Comparison of ENCODE assay signal across 40 cellular contexts in the genomic region with DNA sequence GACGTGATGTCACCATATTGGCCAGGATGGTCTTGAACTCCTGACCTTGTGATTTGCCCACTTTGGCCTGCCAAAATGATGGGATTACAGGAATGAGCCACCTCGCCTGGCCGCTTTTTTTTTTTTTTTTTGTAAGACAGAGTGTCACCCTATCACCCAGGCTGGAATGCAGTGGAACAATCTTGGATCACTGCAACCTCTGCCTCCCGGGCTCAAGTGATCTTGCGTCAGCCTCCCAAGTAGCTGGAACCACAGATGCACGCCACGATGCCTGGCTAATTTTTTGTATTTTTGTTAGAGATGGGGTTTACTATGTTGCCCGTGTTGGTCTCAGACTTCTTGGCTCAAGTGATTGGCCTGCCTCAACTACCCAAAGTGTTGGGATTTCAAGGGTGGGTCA. TPM values are rescaled to one million over a fixed set of nuclear protein-coding genes. Genes with fewer than 3 reads are reported as not detected.
"Had no signal": no experiment of that assay in that cellular context is flagged by ENCODE, and none has a peak within 500 bp of the region (broad histone marks: within the 10 kb centered on the region; RNA-seq: fewer than 3 reads in every experiment).

No MANE protein-coding gene starts in this region.

- H3K36me3 ChIP-seq: adrenal gland, brain microvascular endothelial cell, breast epithelium, cardiac muscle cell had no signal

- H3K9me3 ChIP-seq: adrenal gland had no signal

- H3K4me3 ChIP-seq: adrenal gland, ascending aorta, body of pancreas, breast epithelium, cardiac muscle cell had no signal

- H3K4me3 Mint-ChIP-seq: activated naive CD4-positive, alpha-beta T cell treated with anti-CD3 and anti-CD28 coated beads for 36 hours; activated naive CD4-positive, alpha-beta T cell treated with anti-CD3 and anti-CD28 coated beads, Interleukin-2, amount 10 ng/mL, durations not matched to agents 7 days and 5 days; activated naive CD4-positive, alpha-beta T cell treated with anti-CD3 and anti-CD28 coated beads, Interleukin-2, amount 50 U/mL, for 24 hours; activated naive CD8-positive, alpha-beta T cell; activated naive CD8-positive, alpha-beta T cell treated with anti-CD3 and anti-CD28 coated beads for 36 hours; activated naive CD8-positive, alpha-beta T cell treated with anti-CD3 and anti-CD28 coated beads, Interleukin-2, amount 10 ng/mL, durations not matched to agents 7 days and 5 days; activated naive CD8-positive, alpha-beta T cell treated with anti-CD3 and anti-CD28 coated beads, Interleukin-2, amount 50 U/mL, for 24 hours; activated T-cell treated with anti-CD3 and anti-CD28 coated beads, Interleukin-2, amount 50 U/mL, for 24 hours; activated T-cell treated with anti-CD3 and anti-CD28 coated beads, Interleukin-2, amount 50 U/mL, for 4 hours; activated T-cell treated with anti-CD3 and anti-CD28 coated beads, Interleukin-2, amount 50 U/mL, for 72 hours; activated T-helper 1 cell treated with anti-CD3 and anti-CD28 coated beads, Interleukin-12 subunit alpha, Interleukin-12 subunit beta, Interleukin-2, Interleukin-4 antibody, amounts not matched to agents 30 ng/mL and 10 ng/mL and 1 ng/mL, durations not matched to agents 14 hours and 24 hours and 36 hours; activated T-helper 17 cell treated with anti-CD3 and anti-CD28 coated beads, Interleukin-2, amount 50 U/mL, for 72 hours; brain; central memory CD8-positive, alpha-beta T cell had no signal

- H3K4me1 Mint-ChIP-seq: activated naive CD4-positive, alpha-beta T cell treated with anti-CD3 and anti-CD28 coated beads, Interleukin-2, amount 10 ng/mL, durations not matched to agents 7 days and 5 days; activated naive CD4-positive, alpha-beta T cell treated with anti-CD3 and anti-CD28 coated beads, Interleukin-2, amount 50 U/mL, for 24 hours; activated naive CD8-positive, alpha-beta T cell treated with anti-CD3 and anti-CD28 coated beads for 36 hours; activated naive CD8-positive, alpha-beta T cell treated with anti-CD3 and anti-CD28 coated beads, Interleukin-2, amount 10 ng/mL, durations not matched to agents 7 days and 5 days; activated naive CD8-positive, alpha-beta T cell treated with anti-CD3 and anti-CD28 coated beads, Interleukin-2, amount 50 U/mL, for 24 hours; activated T-helper 17 cell treated with anti-CD3 and anti-CD28 coated beads, Interleukin-2, amount 50 U/mL, for 72 hours; brain; central memory CD8-positive, alpha-beta T cell had no signal

- ATAC-seq: activated naive CD4-positive, alpha-beta T cell treated with anti-CD3 and anti-CD28 coated beads, Interleukin-2, amount 50 U/mL, for 72 hours; activated naive CD8-positive, alpha-beta T cell treated with anti-CD3 and anti-CD28 coated beads, Interleukin-2, amount 50 U/mL, for 24 hours; activated T-cell treated with anti-CD3 and anti-CD28 coated beads, Interleukin-2, amount 50 U/mL, for 4 hours; activated T-cell treated with anti-CD3 and anti-CD28 coated beads, Interleukin-2, amount 50 U/mL, for 72 hours; activated T-helper 17 cell treated with anti-CD3 and anti-CD28 coated beads, Interleukin-2, amount 50 U/mL, for 72 hours; body of pancreas had no signal

- H3K27me3 Mint-ChIP-seq: activated naive CD4-positive, alpha-beta T cell treated with anti-CD3 and anti-CD28 coated beads, Interleukin-2, amount 10 ng/mL, durations not matched to agents 7 days and 5 days; activated naive CD4-positive, alpha-beta T cell treated with anti-CD3 and anti-CD28 coated beads, Interleukin-2, amount 50 U/mL, for 24 hours; activated naive CD8-positive, alpha-beta T cell treated with anti-CD3 and anti-CD28 coated beads, Interleukin-2, amount 10 ng/mL, durations not matched to agents 7 days and 5 days; activated naive CD8-positive, alpha-beta T cell treated with anti-CD3 and anti-CD28 coated beads, Interleukin-2, amount 50 U/mL, for 24 hours had no signal

- H3K27me3 ChIP-seq: adrenal gland, ascending aorta, body of pancreas, brain microvascular endothelial cell, breast epithelium, cardiac muscle cell had no signal

- H3K4me1 ChIP-seq: adrenal gland, ascending aorta, body of pancreas, breast epithelium had no signal

- DNase-seq: activated effector memory CD4-positive, alpha-beta T cell treated with anti-CD3 and anti-CD28 coated beads, Interleukin-2, amount 50 U/mL, for 16 hours; activated effector memory CD4-positive, alpha-beta T cell treated with Interleukin-2 at 50 U/mL for 16 hours; activated gamma-delta T cell; activated gamma-delta T cell treated with Interleukin-2 at 50 U/mL for 16 hours; activated naive CD4-positive, alpha-beta T cell; activated naive CD4-positive, alpha-beta T cell treated with anti-CD3 and anti-CD28 coated beads for 36 hours; activated naive CD4-positive, alpha-beta T cell treated with anti-CD3 and anti-CD28 coated beads, Interleukin-2, amount 10 ng/mL, durations not matched to agents 7 days and 5 days; activated naive CD4-positive, alpha-beta T cell treated with anti-CD3 and anti-CD28 coated beads, Interleukin-2, amount 50 U/mL, for 16 hours; activated naive CD4-positive, alpha-beta T cell treated with Interleukin-2 at 50 U/mL for 16 hours; activated naive CD8-positive, alpha-beta T cell treated with anti-CD3 and anti-CD28 coated beads for 36 hours; activated naive CD8-positive, alpha-beta T cell treated with anti-CD3 and anti-CD28 coated beads, Interleukin-2, amount 10 ng/mL, durations not matched to agents 7 days and 5 days; activated naive CD8-positive, alpha-beta T cell treated with anti-CD3 and anti-CD28 coated beads, Interleukin-2, amount 50 U/mL, for 24 hours; activated T-cell treated with anti-CD3 and anti-CD28 coated beads, Interleukin-2, amount 50 U/mL, for 1 hour; activated T-cell treated with anti-CD3 and anti-CD28 coated beads, Interleukin-2, amount 50 U/mL, for 24 hours; activated T-cell treated with anti-CD3 and anti-CD28 coated beads, Interleukin-2, amount 50 U/mL, for 4 hours; activated T-cell treated with anti-CD3 and anti-CD28 coated beads, Interleukin-2, amount 50 U/mL, for 48 hours; activated T-cell treated with anti-CD3 and anti-CD28 coated beads, Interleukin-2, amount 50 U/mL, for 72 hours; adrenal gland; amniotic stem cell; amygdala; anterior cingulate cortex; aorta; body of pancreas; brain microvascular endothelial cell; caudate nucleus; central memory CD4-positive, alpha-beta T cell; cerebellar nuclear complex had no signal

- H3K27ac ChIP-seq: adrenal gland, ascending aorta, body of pancreas, brain microvascular endothelial cell, breast epithelium, cardiac muscle cell had no signal

- H3K27ac Mint-ChIP-seq: activated naive CD4-positive, alpha-beta T cell treated with anti-CD3 and anti-CD28 coated beads for 36 hours; activated naive CD4-positive, alpha-beta T cell treated with anti-CD3 and anti-CD28 coated beads, Interleukin-2, amount 10 ng/mL, durations not matched to agents 7 days and 5 days; activated naive CD4-positive, alpha-beta T cell treated with anti-CD3 and anti-CD28 coated beads, Interleukin-2, amount 50 U/mL, for 24 hours; activated naive CD4-positive, alpha-beta T cell treated with anti-CD3 and anti-CD28 coated beads, Interleukin-2, amount 50 U/mL, for 72 hours; activated naive CD8-positive, alpha-beta T cell; activated naive CD8-positive, alpha-beta T cell treated with anti-CD3 and anti-CD28 coated beads for 36 hours; activated naive CD8-positive, alpha-beta T cell treated with anti-CD3 and anti-CD28 coated beads, Interleukin-2, amount 10 ng/mL, durations not matched to agents 7 days and 5 days; activated naive CD8-positive, alpha-beta T cell treated with anti-CD3 and anti-CD28 coated beads, Interleukin-2, amount 50 U/mL, for 24 hours; activated T-cell treated with anti-CD3 and anti-CD28 coated beads, Interleukin-2, amount 50 U/mL, for 24 hours; activated T-cell treated with anti-CD3 and anti-CD28 coated beads, Interleukin-2, amount 50 U/mL, for 72 hours; activated T-helper 1 cell treated with anti-CD3 and anti-CD28 coated beads, Interleukin-12 subunit alpha, Interleukin-12 subunit beta, Interleukin-2, Interleukin-4 antibody, amounts not matched to agents 30 ng/mL and 10 ng/mL and 1 ng/mL, durations not matched to agents 14 hours and 24 hours and 36 hours; activated T-helper 17 cell treated with anti-CD3 and anti-CD28 coated beads, Interleukin-2, amount 50 U/mL, for 72 hours; activated T-helper 2 cell treated with anti-CD3 and anti-CD28 coated beads, Interferon-gamma antibody, Interleukin-2, Interleukin-4, amounts not matched to agents 10 μg/mL and 5 μg/mL and 100 μg/mL, durations not matched to agents 14 hours and 24 hours and 36 hours; brain had no signal

RNA-seq across cellular contexts. Expression of a gene that starts 45.2 kb away (rescaled TPM):
- total RNA-seq: ascending aorta, astrocyte, chondrocyte had no signal
